Comparison of ENCODE assay signal across 8 cellular contexts in the genomic region with DNA sequence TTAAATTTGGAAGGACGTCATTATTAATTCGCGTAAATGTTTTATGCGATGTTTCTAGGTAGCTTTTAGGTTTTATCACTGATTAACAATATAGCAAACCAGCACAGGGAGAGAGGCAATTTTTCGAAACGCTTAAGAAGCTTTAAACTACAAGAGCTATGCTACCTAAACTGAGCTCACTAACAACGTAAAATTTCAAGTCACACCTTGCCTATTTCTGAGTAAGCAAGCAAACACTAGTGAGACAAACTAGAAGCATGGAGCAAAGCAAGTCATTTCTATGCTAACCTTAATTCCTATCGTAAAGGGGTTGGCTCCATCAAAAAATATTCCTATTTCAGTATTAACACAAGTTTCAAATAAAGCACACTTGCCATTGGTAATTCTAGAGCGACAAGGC. TPM values are rescaled to one million over a fixed set of nuclear protein-coding genes. Genes with fewer than 3 reads are reported as not detected.
DNase-seq lines count a peak whose midpoint lies in the region; ATAC-seq, FAIRE-seq and TF ChIP-seq lines count a peak whose summit lies in the region.

No MANE protein-coding gene starts in this region.

- H3K36me3 Mint-ChIP-seq in activated T-helper 1 cell treated with anti-CD3 and anti-CD28 coated beads, Interleukin-12 subunit alpha, Interleukin-12 subunit beta, Interleukin-2, Interleukin-4 antibody, amounts not matched to agents 30 ng/mL and 10 ng/mL and 1 ng/mL, durations not matched to agents 14 hours and 24 hours and 36 hours (ENCODE audit: low read depth): peaks cover 8% of the 10 kb centered on the region

- H3K27me3 ChIP-seq in stomach: no peaks in the 10 kb centered on the region

- peak overlapping the region; percentile 62 for H3K27ac Mint-ChIP-seq in activated T-helper 1 cell treated with anti-CD3 and anti-CD28 coated beads, Interleukin-12 subunit alpha, Interleukin-12 subunit beta, Interleukin-2, Interleukin-4 antibody, amounts not matched to agents 30 ng/mL and 10 ng/mL and 1 ng/mL, durations not matched to agents 14 hours and 24 hours and 36 hours

- WGBS in stomach, 5 donors: 15 to 26% (median 23%) methylated on average over 9 of the region's 9 CpGs

- H3K4me3 Mint-ChIP-seq in activated T-helper 1 cell treated with anti-CD3 and anti-CD28 coated beads, Interleukin-12 subunit alpha, Interleukin-12 subunit beta, Interleukin-2, Interleukin-4 antibody, amounts not matched to agents 30 ng/mL and 10 ng/mL and 1 ng/mL, durations not matched to agents 14 hours and 24 hours and 36 hours: peak overlapping the region; percentile 91

- H3K4me1 Mint-ChIP-seq in activated T-helper 1 cell treated with anti-CD3 and anti-CD28 coated beads, Interleukin-12 subunit alpha, Interleukin-12 subunit beta, Interleukin-2, Interleukin-4 antibody, amounts not matched to agents 30 ng/mL and 10 ng/mL and 1 ng/mL, durations not matched to agents 14 hours and 24 hours and 36 hours (ENCODE audit: low read depth): peaks cover 41% of the 10 kb centered on the region

- no peak for TF ChIP-seq EP300 in stomach (IDR thresholded peaks at IDR 0.05)

- DNase-seq in NCI-H510A treated with DMSO at 0.1 percent for 48 hours (lab: John Stamatoyannopoulos, UW) (peak; percentile 47), NCI-H510A (lab: John Stamatoyannopoulos, UW) (no peak), stomach (no peak), left colon (no peak), DMS 273 (lab: John Stamatoyannopoulos, UW; ENCODE audit: unreplicated experiment) (no peak)
- DNase-seq in activated T-helper 1 cell treated with anti-CD3 and anti-CD28 coated beads, Interleukin-12 subunit alpha, Interleukin-12 subunit beta, Interleukin-2, Interleukin-4 antibody, amounts not matched to agents 30 ng/mL and 10 ng/mL and 1 ng/mL, durations not matched to agents 14 hours and 24 hours and 36 hours (ENCODE audit: low spot score): no peak

- H3K27ac ChIP-seq in stomach: peak overlapping the region in 4 of 5 donors; percentile 95 to 98 (median 96)

- H3K9me3 Mint-ChIP-seq in activated T-helper 1 cell treated with anti-CD3 and anti-CD28 coated beads, Interleukin-12 subunit alpha, Interleukin-12 subunit beta, Interleukin-2, Interleukin-4 antibody, amounts not matched to agents 30 ng/mL and 10 ng/mL and 1 ng/mL, durations not matched to agents 14 hours and 24 hours and 36 hours: no peaks in the 10 kb centered on the region

- no peak for TF ChIP-seq POLR2A in stomach (IDR thresholded peaks at IDR 0.05)

- peak overlapping the region; percentile 66 to 95 (median 76) for H3K4me3 ChIP-seq in stomach

- intact Hi-C loops in activated T-helper 1 cell treated with anti-CD3 and anti-CD28 coated beads, Interleukin-12 subunit alpha, Interleukin-12 subunit beta, Interleukin-2, Interleukin-4 antibody, amounts not matched to agents 30 ng/mL and 10 ng/mL and 1 ng/mL, durations not matched to agents 14 hours and 24 hours and 36 hours (cut with micrococcal nuclease): loop anchor here (2.0 to 5.0 kb wide), 3 partner anchors 42 to 218 kb away; a partner anchor contains a TSS
- intact Hi-C loops in stomach (cut with DNase I; ENCODE audit: low total_unique reads) (no loop called here), left colon (cut with DNase I, micrococcal nuclease) (no loop called here)

- H3K36me3 ChIP-seq in stomach: no peaks in the 10 kb centered on the region

- H3K9me3 ChIP-seq in stomach: no peaks in the 10 kb centered on the region

- H3K27me3 Mint-ChIP-seq in activated T-helper 1 cell treated with anti-CD3 and anti-CD28 coated beads, Interleukin-12 subunit alpha, Interleukin-12 subunit beta, Interleukin-2, Interleukin-4 antibody, amounts not matched to agents 30 ng/mL and 10 ng/mL and 1 ng/mL, durations not matched to agents 14 hours and 24 hours and 36 hours (ENCODE audit: insufficient read depth): no peaks in the 10 kb centered on the region

- peaks cover 11 to 45% (median 25%) of the 10 kb centered on the region in 4 donors for H3K4me1 ChIP-seq in stomach

- ATAC-seq in left colon: no peak
- ATAC-seq in GM18873 (IDR thresholded peaks at IDR 0.05; ENCODE audit: low FRiP score, unreplicated experiment): no peak

- no peak for TF ChIP-seq CTCF in stomach (IDR thresholded peaks at IDR 0.05)

- FAIRE-seq in islet of Langerhans (lab: Jason Lieb, UNC): peak; percentile 55

RNA-seq across cellular contexts. Expression of a gene that starts 1.2 kb away (rescaled TPM):
- total RNA-seq in activated T-helper 1 cell treated with anti-CD3 and anti-CD28 coated beads, Interleukin-12 subunit alpha, Interleukin-12 subunit beta, Interleukin-2, Interleukin-4 antibody, amounts not matched to agents 30 ng/mL and 10 ng/mL and 1 ng/mL, durations not matched to agents 14 hours and 24 hours and 36 hours: 52.9 and 57.1 TPM in 2 replicates
- total RNA-seq in stomach (100 to 1,000 TPM in 2 of 5 donors, 10 to 100 TPM in 3; 14.8 to 216 (median 66.5) TPM), left colon (10 to 100 TPM; 52.6 to 54.6 TPM)
- polyA plus RNA-seq in stomach: 10 to 100 TPM; 14.6 to 30.7 (median 17.9) TPM
